Comparison of ENCODE assay signal across 2 cellular contexts in genomic region chr3:39208463-39209055, GRCh38.
TF ChIP-seq lines count a peak whose summit lies in the region.

No MANE protein-coding gene starts in this region.

TF ChIP-seq in HCT116, 20 proteins besides CTCF, POLR2A, EP300 and RAD21 (continued from another document):
- TF ChIP-seq, protein P1, sequence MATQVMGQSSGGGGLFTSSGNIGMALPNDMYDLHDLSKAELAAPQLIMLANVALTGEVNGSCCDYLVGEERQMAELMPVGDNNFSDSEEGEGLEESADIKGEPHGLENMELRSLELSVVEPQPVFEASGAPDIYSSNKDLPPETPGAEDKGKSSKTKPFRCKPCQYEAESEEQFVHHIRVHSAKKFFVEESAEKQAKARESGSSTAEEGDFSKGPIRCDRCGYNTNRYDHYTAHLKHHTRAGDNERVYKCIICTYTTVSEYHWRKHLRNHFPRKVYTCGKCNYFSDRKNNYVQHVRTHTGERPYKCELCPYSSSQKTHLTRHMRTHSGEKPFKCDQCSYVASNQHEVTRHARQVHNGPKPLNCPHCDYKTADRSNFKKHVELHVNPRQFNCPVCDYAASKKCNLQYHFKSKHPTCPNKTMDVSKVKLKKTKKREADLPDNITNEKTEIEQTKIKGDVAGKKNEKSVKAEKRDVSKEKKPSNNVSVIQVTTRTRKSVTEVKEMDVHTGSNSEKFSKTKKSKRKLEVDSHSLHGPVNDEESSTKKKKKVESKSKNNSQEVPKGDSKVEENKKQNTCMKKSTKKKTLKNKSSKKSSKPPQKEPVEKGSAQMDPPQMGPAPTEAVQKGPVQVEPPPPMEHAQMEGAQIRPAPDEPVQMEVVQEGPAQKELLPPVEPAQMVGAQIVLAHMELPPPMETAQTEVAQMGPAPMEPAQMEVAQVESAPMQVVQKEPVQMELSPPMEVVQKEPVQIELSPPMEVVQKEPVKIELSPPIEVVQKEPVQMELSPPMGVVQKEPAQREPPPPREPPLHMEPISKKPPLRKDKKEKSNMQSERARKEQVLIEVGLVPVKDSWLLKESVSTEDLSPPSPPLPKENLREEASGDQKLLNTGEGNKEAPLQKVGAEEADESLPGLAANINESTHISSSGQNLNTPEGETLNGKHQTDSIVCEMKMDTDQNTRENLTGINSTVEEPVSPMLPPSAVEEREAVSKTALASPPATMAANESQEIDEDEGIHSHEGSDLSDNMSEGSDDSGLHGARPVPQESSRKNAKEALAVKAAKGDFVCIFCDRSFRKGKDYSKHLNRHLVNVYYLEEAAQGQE (IDR thresholded peaks at IDR 0.05; ENCODE audit: low read depth), result no peak
- TF ChIP-seq CBX3 (IDR thresholded peaks at IDR 0.05; ENCODE audit: low read depth), result no peak
- TF ChIP-seq ELF1 (IDR thresholded peaks at IDR 0.05; ENCODE audit: borderline replicate concordance, low read depth), result no peak
- no peak for TF ChIP-seq EZH2 (IDR thresholded peaks at IDR 0.05)
- no peak for TF ChIP-seq EZH2phosphoT487 (IDR thresholded peaks at IDR 0.05; ENCODE audit: borderline replicate concordance)
- TF ChIP-seq FOSL1 (IDR thresholded peaks at IDR 0.05; ENCODE audit: low read depth), result no peak
TF ChIP-seq in HCT116: peak in this region for 0.

TF ChIP-seq in liver, 16 proteins besides CTCF, POLR2A, EP300 and RAD21 (continued from another document):
- TF ChIP-seq, protein P1 (IDR thresholded peaks at IDR 0.05), result no peak
- TF ChIP-seq MAX (IDR thresholded peaks at IDR 0.05), result no peak
- TF ChIP-seq, protein P2, sequence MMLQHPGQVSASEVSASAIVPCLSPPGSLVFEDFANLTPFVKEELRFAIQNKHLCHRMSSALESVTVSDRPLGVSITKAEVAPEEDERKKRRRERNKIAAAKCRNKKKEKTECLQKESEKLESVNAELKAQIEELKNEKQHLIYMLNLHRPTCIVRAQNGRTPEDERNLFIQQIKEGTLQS (IDR thresholded peaks at IDR 0.05), result no peak
- no peak for TF ChIP-seq NR2F2 (IDR thresholded peaks at IDR 0.05)
- no peak for TF ChIP-seq HNF4A (conservative IDR thresholded peaks at IDR 0.05)
